9 cellular contexts compared by ENCODE assay signal in genomic region chr17:40541873-40542561, GRCh38. TPM values are rescaled to one million over a fixed set of nuclear protein-coding genes. Genes with fewer than 3 reads are reported as not detected.
DNase-seq lines count a peak whose midpoint lies in the region; ATAC-seq, FAIRE-seq and TF ChIP-seq lines count a peak whose summit lies in the region.
"Had no signal": no experiment of that assay in that cellular context is flagged by ENCODE, and none has a peak within 500 bp of the region (broad histone marks: within the 10 kb centered on the region; RNA-seq: fewer than 3 reads in every experiment).

No MANE protein-coding gene starts in this region.

- peaks cover 92% of the 10 kb centered on the region for H3K4me1 Mint-ChIP-seq in activated naive CD4-positive, alpha-beta T cell treated with anti-CD3 and anti-CD28 coated beads, Interleukin-2, amount 10 ng/mL, durations not matched to agents 7 days and 5 days
- peaks cover 59 to 94% (median 89%) of the 10 kb centered on the region in 7 donors for H3K4me1 Mint-ChIP-seq in naive thymus-derived CD4-positive, alpha-beta T cell

- no peak for FAIRE-seq in H1 (lab: Jason Lieb, UNC)

- no peak overlapping the region for H2AFZ ChIP-seq in H1 (ENCODE audit: low read length)

- no peak overlapping the region for H3K18ac ChIP-seq in H1 (ENCODE audit: extremely low read depth, low read length)

- POLR2A ChIA-PET in H1 (lab: Charles Lee; ENCODE audit: partially characterized antibody), result interaction anchor here (1.0 to 1.8 kb wide), 2 partner anchors 118 to 1147 kb away, joined by 3 to 4 read pairs; no protein-coding TSS in a partner anchor
- POLR2A ChIA-PET in naive thymus-derived CD4-positive, alpha-beta T cell (lab: Charles Lee), result interaction anchor here (0.6 to 45.4 kb wide), 7 partner anchors 13 to 1424 kb away, joined by 3 to 2132 read pairs (median 4); partner anchors contain the start of genes CCR7 and CNP

- H2BK20ac ChIP-seq in H1 (ENCODE audit: low read length), result no peak overlapping the region

- 80% methylated on average over 9 of the region's 18 CpGs; no CpG with 5 or more reads in 1 of the 2 experiments for WGBS in H1 (ENCODE audit: extremely low coverage in 1 of 2, insufficient coverage in 1 of 2, insufficient read length in 1 of 2, insufficient replicate concordance in 2 of 2, low coverage in 1 of 2, low lambda C conversion rate in 2 of 2, missing lambda C conversion rate in 1 of 2), 2 experiments
- WGBS in aorta, 2 donors, result 77 to 84% methylated on average over 18 of the region's 18 CpGs

- TF ChIP-seq CTCF in H1 (IDR thresholded peaks at IDR 0.05; ENCODE audit: control extremely low read depth in 1 of 3, insufficient read depth in 1 of 3, low read depth in 1 of 3, low read length in 3 of 3), result no peak

- TF ChIP-seq RAD21 in H1 (IDR thresholded peaks at IDR 0.05 in 1 of 2, conservative IDR thresholded peaks at IDR 0.05 in 1 of 2; ENCODE audit: low read depth in 2 of 2, low read length in 2 of 2), result no peak

- peak overlapping the region; percentile 97 for H3K27ac Mint-ChIP-seq in activated naive CD4-positive, alpha-beta T cell treated with anti-CD3 and anti-CD28 coated beads, Interleukin-2, amount 10 ng/mL, durations not matched to agents 7 days and 5 days
- H3K27ac Mint-ChIP-seq in naive thymus-derived CD4-positive, alpha-beta T cell, result peak overlapping the region; percentile 86 to 97 (median 94)

- no peaks in the 10 kb centered on the region; the same call in 1 of the 2 replicates for H3K23me2 ChIP-seq in H1 (ENCODE audit: low read depth, low read length)

- TF ChIP-seq EP300 in H1 (IDR thresholded peaks at IDR 0.05; ENCODE audit: borderline replicate concordance in 1 of 2, low read depth in 2 of 2, low read length in 2 of 2), result no peak

- ATAC-seq in naive thymus-derived CD4-positive, alpha-beta T cell, result no peak
- peak; percentile 75 for ATAC-seq in aorta (ENCODE audit: low FRiP score)
- ATAC-seq in HG02970 (IDR thresholded peaks at IDR 0.05; ENCODE audit: low FRiP score, unreplicated experiment), result no peak
- ATAC-seq in GM21528 (IDR thresholded peaks at IDR 0.05; ENCODE audit: low FRiP score, unreplicated experiment), result no peak

- peaks cover 8% of the 10 kb centered on the region for H3K36me3 Mint-ChIP-seq in activated naive CD4-positive, alpha-beta T cell treated with anti-CD3 and anti-CD28 coated beads, Interleukin-2, amount 10 ng/mL, durations not matched to agents 7 days and 5 days
- H3K36me3 Mint-ChIP-seq in naive thymus-derived CD4-positive, alpha-beta T cell, result peaks cover 0 to 12% (median 0%) of the 10 kb centered on the region in 5 donors

- intact Hi-C loops in naive thymus-derived CD4-positive, alpha-beta T cell (cut with micrococcal nuclease), result loop anchor here (1.0 to 2.0 kb wide), 3 partner anchors 9 to 19 kb away; no protein-coding TSS in a partner anchor
- intact Hi-C loops in aorta (cut with DNase I), result no loop called here

- H3K79me1 ChIP-seq in H1 (ENCODE audit: low read depth, low read length), result no peaks in the 10 kb centered on the region

- no peak for DNase-seq in activated naive CD4-positive, alpha-beta T cell treated with anti-CD3 and anti-CD28 coated beads, Interleukin-2, amount 10 ng/mL, durations not matched to agents 7 days and 5 days
- no peak for DNase-seq in activated naive CD4-positive, alpha-beta T cell (lab: John Stamatoyannopoulos, UW)
- DNase-seq in H1 (ENCODE audit: low read depth in 1 of 2, low spot score in 2 of 2) (no peak), aorta (no peak), MG63 (no peak)
- DNase-seq in naive thymus-derived CD4-positive, alpha-beta T cell, result peak in 1 of 9 donors; percentile 11
- DNase-seq: NCI-H526 treated with DMSO at 0.1 percent for 48 hours had no signal

- H3K4me1 ChIP-seq in H1 (replicated peaks in 1 of 4; ENCODE audit: control insufficient read depth in 3 of 4, insufficient read depth in 4 of 4, low read length in 3 of 4) (peaks cover 2 to 10% (median 6%) of the 10 kb centered on the region in 4 experiments; a peak in 6 of 7 replicates), aorta (ENCODE audit: control insufficient read depth in 1 of 2, insufficient read depth in 2 of 2, low read length in 2 of 2) (peaks cover 0 to 2% of the 10 kb centered on the region in 2 donors)
- H3K4me1 ChIP-seq in naive thymus-derived CD4-positive, alpha-beta T cell (ENCODE audit: control insufficient read depth in 2 of 2, insufficient read depth in 2 of 2, low read length in 2 of 2), result peaks cover 62 to 81% of the 10 kb centered on the region in 2 donors

- H4K20me1 ChIP-seq in H1 (replicated peaks in 1 of 2; ENCODE audit: control insufficient read depth in 1 of 2, insufficient read depth in 2 of 2, low read length in 2 of 2), result peaks cover 0 to 1% of the 10 kb centered on the region in 2 experiments

- H3K9me3 Mint-ChIP-seq in activated naive CD4-positive, alpha-beta T cell treated with anti-CD3 and anti-CD28 coated beads, Interleukin-2, amount 10 ng/mL, durations not matched to agents 7 days and 5 days, result no peaks in the 10 kb centered on the region
- peaks cover 0 to 2% (median 0%) of the 10 kb centered on the region in 11 donors for H3K9me3 Mint-ChIP-seq in naive thymus-derived CD4-positive, alpha-beta T cell

- H3K27me3 ChIP-seq in H1 (replicated peaks in 1 of 4; ENCODE audit: control insufficient read depth in 3 of 4, extremely low read depth in 1 of 4, insufficient read depth in 3 of 4, low read length in 3 of 4) (no peaks in the 10 kb centered on the region; a peak in 1 of 7 replicates), aorta (ENCODE audit: control insufficient read depth in 1 of 2, insufficient read depth in 2 of 2, low read length in 1 of 2) (no peaks in the 10 kb centered on the region), MG63 (no peaks in the 10 kb centered on the region)
- H3K27me3 ChIP-seq in naive thymus-derived CD4-positive, alpha-beta T cell (ENCODE audit: control insufficient read depth in 2 of 2, insufficient read depth in 2 of 2, low read length in 2 of 2), result no peaks in the 10 kb centered on the region

- no peak overlapping the region for H3K23ac ChIP-seq in H1 (ENCODE audit: insufficient read length)

- peak overlapping the region; percentile 60; the same call in 1 of the 2 replicates for H2BK12ac ChIP-seq in H1 (ENCODE audit: low read depth, low read length)

- no peak overlapping the region for H3K4me2 ChIP-seq in H1 (ENCODE audit: insufficient read depth in 1 of 2, low read depth in 2 of 2, low read length in 2 of 2)

- H3K79me2 ChIP-seq in H1 (ENCODE audit: control insufficient read depth in 1 of 2, insufficient read depth in 2 of 2, low read length in 2 of 2), result no peaks in the 10 kb centered on the region

- peak overlapping the region; percentile 57; the same call in 1 of the 2 replicates for H4K8ac ChIP-seq in H1 (ENCODE audit: extremely low read depth, insufficient read depth, low read length)

- CTCF ChIA-PET in activated naive CD4-positive, alpha-beta T cell treated with anti-CD3 and anti-CD28 coated beads, Interleukin-2, amount 10 ng/mL, durations not matched to agents 7 days and 5 days (lab: Charles Lee), result interaction anchor here (0.7 to 15.0 kb wide), 4 partner anchors 9 to 179 kb away, joined by 3 to 271 read pairs (median 5); no protein-coding TSS in a partner anchor
- CTCF ChIA-PET in H1 (lab: Charles Lee; ENCODE audit: partially characterized antibody), result interaction anchor here (0.6 to 5.0 kb wide), 6 partner anchors 8 to 65 kb away, joined by 3 to 32 read pairs (median 4); no protein-coding TSS in a partner anchor
- CTCF ChIA-PET in naive thymus-derived CD4-positive, alpha-beta T cell (lab: Charles Lee), result interaction anchor here (1.0 to 2.5 kb wide), 3 partner anchors 9 to 73 kb away, joined by 3 to 6 read pairs (median 3); no protein-coding TSS in a partner anchor

- H2BK5ac ChIP-seq in H1 (ENCODE audit: low read depth, low read length), result no peak overlapping the region

- 0 out of 2 replicates have a peak overlapping the region, but pooled peaks have one; percentile 72 for H2BK15ac ChIP-seq in H1 (ENCODE audit: low read length)

- H4K5ac ChIP-seq in H1 (ENCODE audit: insufficient read length, low read depth, low read length), result no peak overlapping the region

- H4K91ac ChIP-seq in H1 (replicated peaks; ENCODE audit: insufficient read length, low read length), result no peak overlapping the region

- no peaks in the 10 kb centered on the region for H3K36me3 ChIP-seq in H1 (ENCODE audit: control insufficient read depth in 2 of 4, insufficient read depth in 4 of 4, low read length in 3 of 4)
- no peaks in the 10 kb centered on the region for H3K36me3 ChIP-seq in naive thymus-derived CD4-positive, alpha-beta T cell (ENCODE audit: control insufficient read depth in 2 of 3, insufficient read depth in 3 of 3, low read length in 3 of 3)
- H3K36me3 ChIP-seq in aorta (ENCODE audit: control insufficient read depth in 1 of 2, insufficient read depth in 2 of 2, low read length in 1 of 2), result no peaks in the 10 kb centered on the region
- H3K36me3 ChIP-seq in MG63, result no peaks in the 10 kb centered on the region

- peak overlapping the region; percentile 74 for H3K4me3 Mint-ChIP-seq in activated naive CD4-positive, alpha-beta T cell treated with anti-CD3 and anti-CD28 coated beads, Interleukin-2, amount 10 ng/mL, durations not matched to agents 7 days and 5 days
- H3K4me3 Mint-ChIP-seq in naive thymus-derived CD4-positive, alpha-beta T cell, result peak overlapping the region; percentile 79 to 90 (median 84)

- H3K27me3 Mint-ChIP-seq in activated naive CD4-positive, alpha-beta T cell treated with anti-CD3 and anti-CD28 coated beads, Interleukin-2, amount 10 ng/mL, durations not matched to agents 7 days and 5 days, result peaks cover 13% of the 10 kb centered on the region
- H3K27me3 Mint-ChIP-seq in naive thymus-derived CD4-positive, alpha-beta T cell, result no peaks in the 10 kb centered on the region

- H3K9me3 ChIP-seq in H1 (ENCODE audit: insufficient read depth in 2 of 2, low read depth in 1 of 2, low read length in 1 of 2), result no peaks in the 10 kb centered on the region
- no peaks in the 10 kb centered on the region for H3K9me3 ChIP-seq in naive thymus-derived CD4-positive, alpha-beta T cell (ENCODE audit: control insufficient read depth in 2 of 3, low read length in 3 of 3)
- H3K9me3 ChIP-seq in aorta (ENCODE audit: control insufficient read depth, low read length), result no peaks in the 10 kb centered on the region
- no peaks in the 10 kb centered on the region for H3K9me3 ChIP-seq in MG63

- H3K27ac ChIP-seq in H1 (ENCODE audit: low read depth, low read length), result no peak overlapping the region
- peak overlapping the region; percentile 68 for H3K27ac ChIP-seq in naive thymus-derived CD4-positive, alpha-beta T cell (ENCODE audit: low read depth, low read length)
- H3K27ac ChIP-seq in aorta (ENCODE audit: low read depth in 1 of 2, low read length in 2 of 2), result no peak overlapping the region

- no peak overlapping the region for H3K14ac ChIP-seq in H1 (ENCODE audit: insufficient read length)

- no peak overlapping the region for H3K9ac ChIP-seq in H1 (replicated peaks in 1 of 4; ENCODE audit: extremely low read depth in 1 of 4, low read depth in 3 of 4, low read length in 3 of 4)

- H3K56ac ChIP-seq in H1 (replicated peaks; ENCODE audit: insufficient read length, low read depth, low read length), result no peak overlapping the region

- no peak for TF ChIP-seq POLR2A in H1 (IDR thresholded peaks at IDR 0.05; ENCODE audit: control extremely low read depth in 1 of 2, low read depth in 2 of 2, low read length in 2 of 2)

- no peak overlapping the region for H2AK5ac ChIP-seq in H1 (ENCODE audit: low read depth, low read length)

- H3K4me3 ChIP-seq in H1 (ENCODE audit: extremely low read depth in 1 of 4, insufficient read depth in 2 of 4, low read depth in 3 of 4, low read length in 4 of 4), result no peak overlapping the region
- H3K4me3 ChIP-seq in naive thymus-derived CD4-positive, alpha-beta T cell (ENCODE audit: low read length), result peak overlapping the region; percentile 42
- no peak overlapping the region for H3K4me3 ChIP-seq in aorta (ENCODE audit: low read length in 2 of 2)
- H3K4me3 ChIP-seq in MG63, result no peak overlapping the region

- H3K4ac ChIP-seq in H1 (replicated peaks; ENCODE audit: insufficient read length, low read depth, low read length), result no peak overlapping the region

- no peak overlapping the region for H2BK120ac ChIP-seq in H1 (replicated peaks; ENCODE audit: low read depth, low read length)

RNA-seq across cellular contexts. Expression of gene CCR7, which starts 23.3 kb away (rescaled TPM):
- 0.17 TPM in 1 of 2 replicates, not detected in the other for total RNA-seq in H1 (2021; fragmentation: NEBNext Ultra II Directional; extraction: Animal tissue kit (Norgen Biotek cat#: 25700))
- 0.12 and 0.28 TPM in 2 replicates for polyA plus RNA-seq in H1 (2011; rRNA removed)
- 0.16 TPM for polyA plus RNA-seq in H1 (2011; cell fraction: cytosol; rRNA removed)
- 0.27 TPM for polyA plus RNA-seq in H1 (2011; cell fraction: nucleus; rRNA removed)
- polyA plus RNA-seq in H1 (2012, experiment 1 of 2), result 0.11 to 0.33 TPM in 2 of 4 replicates, not detected in the others
- polyA plus RNA-seq in H1 (2012, experiment 2 of 2), result 0.14 TPM
- polyA plus RNA-seq in H1 (2013, experiment 1 of 2), result 0.30 TPM
- polyA plus RNA-seq in H1 (2013, experiment 2 of 2), result 0.24 TPM
- not detected in 2 replicates for polyA minus RNA-seq in H1 (2011; rRNA and poly(A)+ RNA removed)
- not detected for polyA minus RNA-seq in H1 (2011; cell fraction: cytosol; rRNA and poly(A)+ RNA removed)
- not detected for polyA minus RNA-seq in H1 (2011; cell fraction: nucleus; rRNA and poly(A)+ RNA removed)
- 100 to 1,000 TPM; 153 to 675 (median 262) TPM for total RNA-seq in naive thymus-derived CD4-positive, alpha-beta T cell
- 1,000 to 10,000 TPM; 1,350 to 2,301 TPM for polyA plus RNA-seq in naive thymus-derived CD4-positive, alpha-beta T cell
- under 1 TPM; 0.62 to 0.84 TPM for total RNA-seq in aorta
- under 1 TPM; 0.08 to 0.13 TPM for polyA plus RNA-seq in aorta
- not detected in 2 replicates for total RNA-seq in MG63 (2014; rRNA removed; shearing (Covaris generic); ENCODE audit: low replicate concordance)

RNA-seq across cellular contexts. Expression of gene TNS4, which starts 40.6 kb away (rescaled TPM):
- 0.20 and 0.80 TPM in 2 replicates for total RNA-seq in H1 (2021; fragmentation: NEBNext Ultra II Directional; extraction: Animal tissue kit (Norgen Biotek cat#: 25700))
- polyA plus RNA-seq in H1 (2011; rRNA removed) (0.21 and 0.39 TPM in 2 replicates), aorta (under 1 TPM in 1 of 2 donors, not detected in 1; 0.05 TPM)
- 0.49 TPM for polyA plus RNA-seq in H1 (2011; cell fraction: cytosol; rRNA removed)
- polyA plus RNA-seq in H1 (2011; cell fraction: nucleus; rRNA removed), result 0.54 TPM
- 0.21 to 0.76 TPM (median 0.30 TPM) in 4 replicates for polyA plus RNA-seq in H1 (2012, experiment 1 of 2)
- polyA plus RNA-seq in H1 (2012, experiment 2 of 2), result 0.10 TPM
- 0.39 TPM for polyA plus RNA-seq in H1 (2013, experiment 1 of 2)
- 0.63 TPM for polyA plus RNA-seq in H1 (2013, experiment 2 of 2)
- polyA minus RNA-seq in H1 (2011; rRNA and poly(A)+ RNA removed), result 0.60 and 0.66 TPM in 2 replicates
- polyA minus RNA-seq in H1 (2011; cell fraction: cytosol; rRNA and poly(A)+ RNA removed), result not detected
- polyA minus RNA-seq in H1 (2011; cell fraction: nucleus; rRNA and poly(A)+ RNA removed), result 0.90 TPM
- total RNA-seq in naive thymus-derived CD4-positive, alpha-beta T cell, result 10 to 100 TPM in 1 of 5 experiments, 1 to 10 TPM in 2, not detected in 2; 1.2 to 10.3 (median 1.3) TPM
- not detected for polyA plus RNA-seq in naive thymus-derived CD4-positive, alpha-beta T cell
- total RNA-seq in aorta, result under 1 TPM in 1 of 2 donors, not detected in 1; 0.39 TPM
- total RNA-seq in MG63 (2014; rRNA removed; shearing (Covaris generic); ENCODE audit: low replicate concordance), result not detected in 2 replicates

Comparison
In these comparisons a context has a peak if more than half of its experiments do, and no peak if none do; other contexts are left out.
1. RNA of gene CCR7, which starts 23.3 kb away (total RNA-seq): 153 to 675 TPM in naive thymus-derived CD4-positive, alpha-beta T cell; 0.62 to 0.84 TPM in aorta, 0.17 TPM in H1 and not detected in MG63; every median in the first group is over 10 times any median in the second.
2. intact Hi-C loops: an anchor here in naive thymus-derived CD4-positive, alpha-beta T cell (1.0 to 2.0 kb wide); none called in aorta.